In the genomic region with DNA sequence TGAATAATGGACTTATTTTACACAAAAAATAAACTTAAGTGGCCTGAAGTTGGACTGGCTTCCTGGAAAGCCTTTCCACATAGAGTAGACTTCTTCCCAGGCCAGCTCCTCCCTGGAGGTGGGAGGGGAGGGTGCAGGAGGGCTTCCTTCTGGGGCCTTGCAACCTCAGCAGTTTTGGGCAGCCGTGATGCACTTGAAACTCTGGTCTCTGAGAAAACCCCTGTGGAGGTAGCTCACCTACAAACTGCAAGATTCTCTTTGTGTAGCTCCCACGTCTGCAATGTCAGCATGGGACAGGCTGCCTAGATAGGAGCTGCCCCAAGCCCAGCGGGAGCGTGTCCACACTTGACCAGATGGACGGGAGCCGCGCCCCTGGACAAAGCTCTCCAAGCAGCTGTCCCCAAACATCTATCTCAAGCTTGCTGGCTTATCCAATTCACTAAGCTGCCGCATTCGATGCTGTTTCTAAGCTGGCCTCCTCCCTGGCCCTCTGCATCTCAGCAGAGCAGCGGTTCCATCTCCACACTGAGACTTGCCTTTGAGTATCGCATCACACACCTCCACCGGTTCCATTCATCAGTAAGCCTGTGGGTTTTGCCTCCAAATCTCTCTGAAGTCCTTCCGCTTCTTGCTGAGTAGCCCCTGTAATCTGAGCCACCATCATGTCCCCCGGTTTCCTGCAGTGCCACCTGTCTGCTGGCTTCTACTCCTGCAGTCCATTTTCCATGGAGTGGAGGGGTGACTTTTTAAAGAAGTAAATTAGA, we compare ENCODE assay signal across 8 cellular contexts. TPM values are rescaled to one million over a fixed set of nuclear protein-coding genes. Genes with fewer than 3 reads are reported as not detected.
DNase-seq lines count a peak whose midpoint lies in the region; ATAC-seq lines count a peak whose summit lies in the region.

No MANE protein-coding gene starts in this region.

- no peaks in the 10 kb centered on the region for H3K9me3 Mint-ChIP-seq in activated CD4-positive, alpha-beta memory T cell treated with anti-CD3 and anti-CD28 coated beads, Interleukin-2, amount 10 ng/mL, durations not matched to agents 7 days and 5 days

- ATAC-seq in Right ventricle myocardium superior (ENCODE audit: poor library complexity) = no peak

- CTCF ChIA-PET in activated CD4-positive, alpha-beta memory T cell treated with anti-CD3 and anti-CD28 coated beads, Interleukin-2, amount 10 ng/mL, durations not matched to agents 7 days and 5 days (lab: Charles Lee) = interaction anchor here (0.7 to 6.2 kb wide), 12 partner anchors 8 to 268 kb away, joined by 3 to 75 read pairs (median 7); no protein-coding TSS in a partner anchor

- no peaks in the 10 kb centered on the region for H3K27me3 Mint-ChIP-seq in activated CD4-positive, alpha-beta memory T cell treated with anti-CD3 and anti-CD28 coated beads, Interleukin-2, amount 10 ng/mL, durations not matched to agents 7 days and 5 days

- H3K36me3 Mint-ChIP-seq in activated CD4-positive, alpha-beta memory T cell treated with anti-CD3 and anti-CD28 coated beads, Interleukin-2, amount 10 ng/mL, durations not matched to agents 7 days and 5 days (ENCODE audit: low read depth) = peaks cover 9% of the 10 kb centered on the region

- peak overlapping the region; percentile 85 for H3K27ac Mint-ChIP-seq in activated CD4-positive, alpha-beta memory T cell treated with anti-CD3 and anti-CD28 coated beads, Interleukin-2, amount 10 ng/mL, durations not matched to agents 7 days and 5 days

- DNase-seq in DMS53 (lab: John Stamatoyannopoulos, UW) (peak; percentile 51), DMS53 treated with DMSO at 0.1 percent for 48 hours (lab: John Stamatoyannopoulos, UW; ENCODE audit: unreplicated experiment) (no peak), NCI-H1092 treated with DMSO at 0.1 percent for 48 hours (lab: John Stamatoyannopoulos, UW) (peak; percentile 28), Right ventricle myocardium superior (peak; percentile 62), retina (peak; percentile 74), T1000 (lab: John Stamatoyannopoulos, UW) (no peak)
- no peak for DNase-seq in activated CD4-positive, alpha-beta memory T cell treated with anti-CD3 and anti-CD28 coated beads, Interleukin-2, amount 10 ng/mL, durations not matched to agents 7 days and 5 days
- DNase-seq in central memory CD4-positive, alpha-beta T cell = no peak

- intact Hi-C loops in Right ventricle myocardium superior (cut with DNase I) = no loop called here

- H3K4me3 Mint-ChIP-seq in activated CD4-positive, alpha-beta memory T cell treated with anti-CD3 and anti-CD28 coated beads, Interleukin-2, amount 10 ng/mL, durations not matched to agents 7 days and 5 days = peak overlapping the region; percentile 35

- peaks cover 62% of the 10 kb centered on the region for H3K4me1 Mint-ChIP-seq in activated CD4-positive, alpha-beta memory T cell treated with anti-CD3 and anti-CD28 coated beads, Interleukin-2, amount 10 ng/mL, durations not matched to agents 7 days and 5 days

- POLR2A ChIA-PET in activated CD4-positive, alpha-beta memory T cell treated with anti-CD3 and anti-CD28 coated beads, Interleukin-2, amount 10 ng/mL, durations not matched to agents 7 days and 5 days (lab: Charles Lee) = interaction anchor here (1.9 to 4.8 kb wide), 5 partner anchors 9 to 34 kb away, joined by 5 to 39 read pairs (median 29); no protein-coding TSS in a partner anchor

RNA-seq across cellular contexts. Expression of a gene that starts 1.6 kb away (rescaled TPM):
- 10 to 100 TPM; 54.0 to 57.8 TPM for total RNA-seq in activated CD4-positive, alpha-beta memory T cell treated with anti-CD3 and anti-CD28 coated beads, Interleukin-2, amount 10 ng/mL, durations not matched to agents 7 days and 5 days
- 62.4 TPM for total RNA-seq in Right ventricle myocardium superior

Comparison
In these comparisons a context has a peak if more than half of its experiments do, and no peak if none do; other contexts are left out.
1. DNase-seq: peak in DMS53 (single experiment), NCI-H1092 treated with DMSO at 0.1 percent for 48 hours (single experiment), Right ventricle myocardium superior (single experiment) and retina (single experiment); none in DMS53 treated with DMSO at 0.1 percent for 48 hours (single experiment), activated CD4-positive, alpha-beta memory T cell treated with anti-CD3 and anti-CD28 coated beads, Interleukin-2, amount 10 ng/mL, durations not matched to agents 7 days and 5 days (single experiment), T1000 (single experiment) and central memory CD4-positive, alpha-beta T cell (single experiment).